22 cellular contexts compared by ENCODE assay signal in the genomic region with DNA sequence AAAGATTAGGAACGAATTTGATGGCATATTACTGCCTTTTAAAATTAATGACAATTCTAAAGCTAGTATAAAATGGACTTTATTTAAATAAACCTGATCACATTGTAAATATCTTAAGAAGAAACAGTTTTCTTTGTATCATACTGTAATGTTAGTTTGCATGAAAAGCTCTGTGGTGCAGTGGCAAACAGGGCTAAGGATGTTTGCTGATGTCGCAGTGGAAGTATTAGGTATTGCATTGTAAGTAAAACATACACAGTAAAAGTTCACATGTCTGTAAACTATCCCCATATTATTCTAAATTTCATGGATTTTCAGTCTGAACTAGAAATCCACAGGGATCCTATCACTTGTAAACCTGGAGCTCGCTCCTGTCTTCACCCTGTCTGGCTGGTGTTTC.
DNase-seq lines count a peak whose midpoint lies in the region; ATAC-seq, FAIRE-seq and TF ChIP-seq lines count a peak whose summit lies in the region.
"Had no signal": no experiment of that assay in that cellular context is flagged by ENCODE, and none has a peak within 500 bp of the region (broad histone marks: within the 10 kb centered on the region; RNA-seq: fewer than 3 reads in every experiment).

No MANE protein-coding gene starts in this region.

- H3K36me3 Mint-ChIP-seq in activated naive CD4-positive, alpha-beta T cell treated with anti-CD3 and anti-CD28 coated beads for 36 hours (ENCODE audit: low read depth) = no peaks in the 10 kb centered on the region
- H3K36me3 Mint-ChIP-seq: activated naive CD8-positive, alpha-beta T cell treated with anti-CD3 and anti-CD28 coated beads for 36 hours; naive B cell had no signal

- no peak for TF ChIP-seq POLR2A in K562 (conservative IDR thresholded peaks at IDR 0.05)
- no peak for TF ChIP-seq POLR2A in sigmoid colon (IDR thresholded peaks at IDR 0.05)

- no peaks in the 10 kb centered on the region for H3K9me1 ChIP-seq in K562 (ENCODE audit: control insufficient read depth, insufficient read depth, low read length)

- H3K4me2 ChIP-seq in Karpas-422 (ENCODE audit: low read depth, low read length, poor library complexity, severe bottlenecking) (peak overlapping the region; percentile 63), K562 (ENCODE audit: insufficient read depth, low read length) (no peak overlapping the region)
- H3K4me2 ChIP-seq: BLaER1 had no signal

- H3K27me3 Mint-ChIP-seq in activated naive CD4-positive, alpha-beta T cell treated with anti-CD3 and anti-CD28 coated beads for 36 hours (ENCODE audit: low read depth) = no peaks in the 10 kb centered on the region
- H3K27me3 Mint-ChIP-seq: activated naive CD8-positive, alpha-beta T cell treated with anti-CD3 and anti-CD28 coated beads for 36 hours had no signal

- H3K9me3 ChIP-seq in Karpas-422 (ENCODE audit: low read length) (no peaks in the 10 kb centered on the region), K562 (replicated peaks; ENCODE audit: control insufficient read depth, insufficient read depth, low read depth, low read length) (no peaks in the 10 kb centered on the region), sigmoid colon (no peaks in the 10 kb centered on the region)
- H3K9me3 ChIP-seq: MG63, Peyer's patch had no signal

- POLR2A ChIA-PET in K562 (lab: Yijun Ruan, JAX) = interaction anchor here (1.9 kb wide), 1 partner anchor 9 kb away, joined by 7 read pairs; no protein-coding TSS in a partner anchor

- FAIRE-seq in K562 (lab: Jason Lieb, UNC) = peak; percentile 57
- FAIRE-seq: bronchial epithelial cell, HepG2 had no signal

- H3K4me1 Mint-ChIP-seq in activated naive CD4-positive, alpha-beta T cell treated with anti-CD3 and anti-CD28 coated beads for 36 hours (ENCODE audit: low read depth) = no peaks in the 10 kb centered on the region
- H3K4me1 Mint-ChIP-seq: activated naive CD8-positive, alpha-beta T cell treated with anti-CD3 and anti-CD28 coated beads for 36 hours; naive B cell had no signal

- TF ChIP-seq RAD21 in K562 (CRISPR knock-in tag; conservative IDR thresholded peaks at IDR 0.05 in 1 of 2, IDR thresholded peaks at IDR 0.05 in 1 of 2) = no peak

- H3K79me2 ChIP-seq in Karpas-422 (ENCODE audit: low read length) (no peaks in the 10 kb centered on the region), K562 (ENCODE audit: control insufficient read depth, insufficient read depth, low read length) (no peaks in the 10 kb centered on the region)
- H3K79me2 ChIP-seq: parathyroid adenoma had no signal

- intact Hi-C loops in K562 (cut with micrococcal nuclease) (no loop called here), sigmoid colon (cut with DNase I) (loop anchor here (10.0 kb wide), 1 partner anchor 207 kb away; no protein-coding TSS in a partner anchor)
- intact Hi-C loops in activated naive CD4-positive, alpha-beta T cell treated with anti-CD3 and anti-CD28 coated beads for 36 hours (cut with micrococcal nuclease) = no loop called here

- no peaks in the 10 kb centered on the region for H3K9me2 ChIP-seq in Karpas-422 (replicated peaks; ENCODE audit: insufficient read depth, low read length)

- TF ChIP-seq CTCF in K562 (IDR thresholded peaks at IDR 0.05 in 2 of 3, conservative IDR thresholded peaks at IDR 0.05 in 1 of 3; ENCODE audit: insufficient read depth in 2 of 3, low read depth in 1 of 3, low read length in 3 of 3) = no peak
- no peak for TF ChIP-seq CTCF in sigmoid colon (IDR thresholded peaks at IDR 0.05)

- H3K27me3 ChIP-seq in Karpas-422 (ENCODE audit: low read length) = no peaks in the 10 kb centered on the region
- peaks cover 12 to 35% of the 10 kb centered on the region in 2 experiments; a peak in 4 of 5 replicates for H3K27me3 ChIP-seq in K562 (ENCODE audit: control insufficient read depth in 2 of 2, insufficient read depth in 2 of 2, low read length in 2 of 2)
- no peaks in the 10 kb centered on the region for H3K27me3 ChIP-seq in sigmoid colon
- H3K27me3 ChIP-seq: BLaER1, MG63, Peyer's patch had no signal

- H3K9ac ChIP-seq in Karpas-422 (ENCODE audit: low read length) = peak overlapping the region; percentile 61
- H3K9ac ChIP-seq in K562 (ENCODE audit: insufficient read depth in 1 of 2, low read depth in 2 of 2, low read length in 2 of 2) = no peak overlapping the region
- H3K9ac ChIP-seq: BLaER1, parathyroid adenoma had no signal

- in situ Hi-C loops in K562 (cut with MboI) = no loop called here

- 2% methylated on average over 3 of the region's 3 CpGs for WGBS in K562 (ENCODE audit: insufficient coverage, low coverage, missing lambda C conversion rate)
- 85 to 86% methylated on average over 3 of the region's 3 CpGs for WGBS in sigmoid colon, 2 donors

- H3K4me1 ChIP-seq in Karpas-422 (ENCODE audit: low read length) = peaks cover 66% of the 10 kb centered on the region
- no peaks in the 10 kb centered on the region for H3K4me1 ChIP-seq in K562 (replicated peaks in 1 of 2; ENCODE audit: control insufficient read depth in 2 of 2, insufficient read depth in 2 of 2, low read length in 2 of 2)
- peaks cover 0 to 17% (median 11%) of the 10 kb centered on the region in 4 donors for H3K4me1 ChIP-seq in sigmoid colon
- H3K4me1 ChIP-seq: parathyroid adenoma had no signal

- no peak overlapping the region for H3K4me3 Mint-ChIP-seq in activated naive CD4-positive, alpha-beta T cell treated with anti-CD3 and anti-CD28 coated beads for 36 hours
- H3K4me3 Mint-ChIP-seq: activated naive CD8-positive, alpha-beta T cell treated with anti-CD3 and anti-CD28 coated beads for 36 hours; naive B cell had no signal

- no peak overlapping the region for H3K27ac Mint-ChIP-seq in activated naive CD4-positive, alpha-beta T cell treated with anti-CD3 and anti-CD28 coated beads for 36 hours
- H3K27ac Mint-ChIP-seq: activated naive CD8-positive, alpha-beta T cell treated with anti-CD3 and anti-CD28 coated beads for 36 hours; naive B cell had no signal

- no peak for ATAC-seq in K562
- ATAC-seq in HG03571 (IDR thresholded peaks at IDR 0.05; ENCODE audit: unreplicated experiment) = no peak
- ATAC-seq: HepG2 had no signal

- H4K20me1 ChIP-seq in Karpas-422 (ENCODE audit: insufficient read depth, low read depth, low read length) (no peaks in the 10 kb centered on the region), K562 (replicated peaks; ENCODE audit: control insufficient read depth, insufficient read depth, low read length) (peaks cover 12% of the 10 kb centered on the region; the same call in 1 of the 2 replicates)
- H4K20me1 ChIP-seq: BLaER1 had no signal

- no peaks in the 10 kb centered on the region for H3K9me3 Mint-ChIP-seq in activated naive CD4-positive, alpha-beta T cell treated with anti-CD3 and anti-CD28 coated beads for 36 hours
- H3K9me3 Mint-ChIP-seq: activated naive CD8-positive, alpha-beta T cell treated with anti-CD3 and anti-CD28 coated beads for 36 hours had no signal

- DNase-seq in DMS114 treated with DMSO at 0.1 percent for 48 hours (lab: John Stamatoyannopoulos, UW; ENCODE audit: unreplicated experiment) (peak; percentile 5), Karpas-422 (peak; percentile 59), K562 (ENCODE audit: extremely low read depth in 1 of 4, low spot score in 3 of 4) (peak in 1 of 4 experiments; percentile 29), iris pigment epithelial cell (ENCODE audit: low read depth) (peak; percentile 12), sigmoid colon (no peak), kidney tubule cell (ENCODE audit: low spot score) (no peak)
- DNase-seq in activated naive CD4-positive, alpha-beta T cell treated with anti-CD3 and anti-CD28 coated beads for 36 hours = no peak
- DNase-seq: activated naive CD8-positive, alpha-beta T cell treated with anti-CD3 and anti-CD28 coated beads for 36 hours; activated T-cell treated with anti-CD3 and anti-CD28 coated beads, Interleukin-2, amount 50 U/mL, for 48 hours; DMS153; islet precursor cell; MG63; naive B cell; NCI-H146; NCI-H774; Peyer's patch; SW 1271 had no signal

- BruUV-seq in K562 (replicated peaks; lab: Mats Ljungman, UMichigan) = no TSS peak

- H3K4me3 ChIP-seq in Karpas-422 (ENCODE audit: low read length) (peak overlapping the region; percentile 34; the same call in 1 of the 2 replicates), K562 (no peak overlapping the region), sigmoid colon (no peak overlapping the region)
- H3K4me3 ChIP-seq: BLaER1, MG63, Peyer's patch had no signal

- H3K27ac ChIP-seq in Karpas-422 (ENCODE audit: low read length) (peak overlapping the region; percentile 83), K562 (ENCODE audit: extremely low read depth, low read depth, low read length) (no peak overlapping the region), sigmoid colon (no peak overlapping the region)
- H3K27ac ChIP-seq: BLaER1, parathyroid adenoma, Peyer's patch had no signal

- TF ChIP-seq EP300 in K562 (IDR thresholded peaks at IDR 0.05; ENCODE audit: low read length) = no peak
- no peak for TF ChIP-seq EP300 in sigmoid colon (IDR thresholded peaks at IDR 0.05)

- H2AFZ ChIP-seq in Karpas-422 (ENCODE audit: low read length) (peak overlapping the region; percentile 36; the same call in 1 of the 2 replicates), K562 (ENCODE audit: low read depth, low read length) (no peak overlapping the region)
- H2AFZ ChIP-seq: parathyroid adenoma had no signal

- CTCF ChIA-PET in K562 (lab: Yijun Ruan, JAX; ENCODE audit: low intra/inter-chr PET ratio) = no interaction called here
- CTCF ChIA-PET in activated naive CD4-positive, alpha-beta T cell treated with anti-CD3 and anti-CD28 coated beads for 36 hours (lab: Charles Lee) = interaction anchor here (0.6 to 0.7 kb wide), 2 partner anchors 72 to 124 kb away, joined by 3 read pairs; no protein-coding TSS in a partner anchor

- H3K36me3 ChIP-seq in Karpas-422 (ENCODE audit: insufficient read depth, low read length) (no peaks in the 10 kb centered on the region), K562 (ENCODE audit: control insufficient read depth, insufficient read depth, low read length) (no peaks in the 10 kb centered on the region), sigmoid colon (no peaks in the 10 kb centered on the region)
- H3K36me3 ChIP-seq: BLaER1, MG63, Peyer's patch had no signal

TF ChIP-seq in K562, 482 proteins besides CTCF, POLR2A, EP300 and RAD21 (continues in another document):
- TF ChIP-seq POLR2AphosphoS5 (IDR thresholded peaks at IDR 0.05; ENCODE audit: control insufficient read depth, insufficient read depth, low read depth, low read length) (no peak), NFATC3 (IDR thresholded peaks at IDR 0.05) (no peak)

Comparison
In these comparisons a context has a peak if more than half of its experiments do, and no peak if none do; other contexts are left out.
1. DNase-seq: peak in DMS114 treated with DMSO at 0.1 percent for 48 hours (single experiment), Karpas-422 (single experiment) and iris pigment epithelial cell (single experiment); none in sigmoid colon (single experiment), activated naive CD4-positive, alpha-beta T cell treated with anti-CD3 and anti-CD28 coated beads for 36 hours (single experiment) and kidney tubule cell (single experiment).